10 cellular contexts compared by ENCODE assay signal in genomic region chr18:74281639-74282358, GRCh38. TPM values are rescaled to one million over a fixed set of nuclear protein-coding genes. Genes with fewer than 3 reads are reported as not detected.
DNase-seq lines count a peak whose midpoint lies in the region; ATAC-seq and TF ChIP-seq lines count a peak whose summit lies in the region.
"Had no signal": no experiment of that assay in that cellular context is flagged by ENCODE, and none has a peak within 500 bp of the region (broad histone marks: within the 10 kb centered on the region; RNA-seq: fewer than 3 reads in every experiment).

No MANE protein-coding gene starts in this region.

- H3K9ac ChIP-seq in rectal smooth muscle tissue (ENCODE audit: low read length): no peak overlapping the region

- peak; percentile 9 for DNase-seq in GM10248 (ENCODE audit: extremely low spot score)
- DNase-seq in PC-9: peak in 1 of 2 experiments; percentile 64
- no peak for DNase-seq in heart right ventricle
- DNase-seq in testis: no peak
- no peak for DNase-seq in NCI-H82 (lab: John Stamatoyannopoulos, UW)
- no peak for DNase-seq in NCI-H1930 (lab: John Stamatoyannopoulos, UW)
- DNase-seq: activated CD4-positive, alpha-beta T cell treated with anti-CD3 and anti-CD28 coated beads for 1 hour had no signal

- CTCF ChIA-PET in GM10248 (lab: Yijun Ruan, JAX) (no interaction called here), PC-9 (lab: Charles Lee) (interaction anchor here (0.6 kb wide), 1 partner anchor 967 kb away, joined by 4 read pairs; no protein-coding TSS in a partner anchor)

- no peaks in the 10 kb centered on the region for H3K9me2 ChIP-seq in PC-9 (ENCODE audit: insufficient read depth)

- WGBS in heart right ventricle, 2 donors: 48 to 60% methylated on average over 5 of the region's 5 CpGs
- WGBS in testis, 2 donors: 66 to 75% methylated on average over 5 of the region's 5 CpGs

- peaks cover 22% of the 10 kb centered on the region; the same call in 1 of the 2 replicates for H3F3A ChIP-seq in PC-9 (ENCODE audit: insufficient read depth, low read depth)

- TF ChIP-seq CTCF in GM10248 (IDR thresholded peaks at IDR 0.05; ENCODE audit: control extremely low read depth, extremely low read depth, low read depth, missing control alignments) (no peak), PC-9 (conservative IDR thresholded peaks at IDR 0.05) (no peak), heart right ventricle (IDR thresholded peaks at IDR 0.05) (no peak), testis (IDR thresholded peaks at IDR 0.05) (no peak)

- H3K4me1 ChIP-seq in PC-9 (replicated peaks; ENCODE audit: insufficient read depth): peaks cover 60% of the 10 kb centered on the region
- peaks cover 26 to 84% (median 70%) of the 10 kb centered on the region in 9 donors for H3K4me1 ChIP-seq in heart right ventricle
- H3K4me1 ChIP-seq in rectal smooth muscle tissue (ENCODE audit: control insufficient read depth, insufficient read depth, low read length): peaks cover 37% of the 10 kb centered on the region
- H3K4me1 ChIP-seq in testis: peaks cover 35% of the 10 kb centered on the region

- H2AFZ ChIP-seq in PC-9: peak overlapping the region; percentile 69

- BruUV-seq in PC-9 (replicated peaks; lab: Mats Ljungman, UMichigan): no TSS peak

- H3K27ac ChIP-seq in PC-9 (peak overlapping the region; percentile 87), heart right ventricle (peak overlapping the region in 7 of 10 donors; percentile 3 to 94 (median 15)), rectal smooth muscle tissue (ENCODE audit: low read depth, low read length) (peak overlapping the region; percentile 15), testis (peak overlapping the region in 1 of 2 donors; percentile 54)
- H3K27ac ChIP-seq: HL-60 had no signal

- POLR2A ChIA-PET in GM10248 (lab: Yijun Ruan, JAX): no interaction called here
- POLR2A ChIA-PET in PC-9 (lab: Charles Lee; ENCODE audit: unreplicated experiment): no interaction called here

- no peaks in the 10 kb centered on the region for H4K20me1 ChIP-seq in PC-9 (ENCODE audit: insufficient read depth)

- intact Hi-C loops in PC-9 (cut with micrococcal nuclease; ENCODE audit: unreplicated experiment): no loop called here
- intact Hi-C loops in heart right ventricle (cut with DNase I): no loop called here
- intact Hi-C loops in testis (cut with DNase I; ENCODE audit: low total_unique reads): no loop called here

- H3K4me3 ChIP-seq in PC-9 (peak overlapping the region; percentile 45; the same call in 1 of the 2 replicates), heart right ventricle (no peak overlapping the region), rectal smooth muscle tissue (ENCODE audit: low read length) (no peak overlapping the region), testis (no peak overlapping the region)

- H3K36me3 ChIP-seq in PC-9 (ENCODE audit: low read depth) (no peaks in the 10 kb centered on the region), heart right ventricle (peaks cover 0 to 3% (median 0%) of the 10 kb centered on the region in 9 donors), rectal smooth muscle tissue (ENCODE audit: control insufficient read depth, insufficient read depth, low read length) (no peaks in the 10 kb centered on the region), testis (ENCODE audit: low read depth, missing control alignments) (no peaks in the 10 kb centered on the region)

- H3K9me3 ChIP-seq in PC-9 (ENCODE audit: insufficient read depth, low read depth) (no peaks in the 10 kb centered on the region), heart right ventricle (no peaks in the 10 kb centered on the region), testis (no peaks in the 10 kb centered on the region)

- H3K79me2 ChIP-seq in PC-9 (ENCODE audit: low read depth): peaks cover 97% of the 10 kb centered on the region

- TF ChIP-seq POLR2A in testis (IDR thresholded peaks at IDR 0.05): no peak

- peak in 4 of 8 donors; percentile 4 to 81 (median 23) for ATAC-seq in heart right ventricle
- no peak for ATAC-seq in activated CD4-positive, CD25-positive, alpha-beta regulatory T cell treated with anti-CD3 and anti-CD28 coated beads, Interleukin-2, amount 50 U/mL, for 24 hours

- no peaks in the 10 kb centered on the region for H3K27me3 ChIP-seq in PC-9 (ENCODE audit: insufficient read depth, low read depth)
- no peaks in the 10 kb centered on the region for H3K27me3 ChIP-seq in heart right ventricle
- no peaks in the 10 kb centered on the region for H3K27me3 ChIP-seq in rectal smooth muscle tissue (ENCODE audit: control insufficient read depth, insufficient read depth, low read length)
- H3K27me3 ChIP-seq in testis: no peaks in the 10 kb centered on the region

- H3K4me2 ChIP-seq in PC-9: peak overlapping the region; percentile 83

RNA-seq across cellular contexts. Expression of gene CYB5A, which starts 10.0 kb away (rescaled TPM):
- total RNA-seq in PC-9 (2021) (105 and 109 TPM in 2 replicates), heart right ventricle (100 to 1,000 TPM in 2 of 10 donors, 10 to 100 TPM in 8; 61.0 to 121 (median 78.0) TPM), testis (10 to 100 TPM; 77.2 to 96.0 TPM)
- polyA plus RNA-seq in heart right ventricle (10 to 100 TPM; 40.4 to 47.5 TPM), testis (ENCODE audit: insufficient read depth, low read depth, low replicate concordance) (126 TPM)

RNA-seq across cellular contexts. Expression of gene C18orf63, which starts 33.8 kb away (rescaled TPM):
- not detected in 2 replicates for total RNA-seq in PC-9 (2021)
- total RNA-seq in heart right ventricle: not detected
- polyA plus RNA-seq in heart right ventricle: not detected
- 10 to 100 TPM in 1 of 2 donors, 1 to 10 TPM in 1; 9.8 to 22.1 TPM for total RNA-seq in testis
- 13.7 TPM for polyA plus RNA-seq in testis (ENCODE audit: insufficient read depth, low read depth, low replicate concordance)

Comparison
In these comparisons a context has a peak if more than half of its experiments do, and no peak if none do; other contexts are left out.
1. RNA of gene C18orf63, which starts 33.8 kb away (total RNA-seq): 9.8 to 22.1 TPM in testis; not detected in PC-9 and not detected in heart right ventricle; every median in the first group is over 10 times any median in the second.